15 cellular contexts compared by ENCODE assay signal in genomic region chr12:131721548-131721947, GRCh38. TPM values are rescaled to one million over a fixed set of nuclear protein-coding genes. Genes with fewer than 3 reads are reported as not detected.
DNase-seq lines count a peak whose midpoint lies in the region; ATAC-seq and TF ChIP-seq lines count a peak whose summit lies in the region.
"Had no signal": no experiment of that assay in that cellular context is flagged by ENCODE, and none has a peak within 500 bp of the region (broad histone marks: within the 10 kb centered on the region; RNA-seq: fewer than 3 reads in every experiment).

No MANE protein-coding gene starts in this region.

- H3K27me3 Mint-ChIP-seq in activated CD8-positive, alpha-beta memory T cell treated with anti-CD3 and anti-CD28 coated beads, Interleukin-2, amount 10 ng/mL, durations not matched to agents 7 days and 5 days, result no peaks in the 10 kb centered on the region
- no peaks in the 10 kb centered on the region for H3K27me3 Mint-ChIP-seq in endodermal cell (ENCODE audit: insufficient read depth)

- H3K27ac Mint-ChIP-seq in activated CD8-positive, alpha-beta memory T cell treated with anti-CD3 and anti-CD28 coated beads, Interleukin-2, amount 10 ng/mL, durations not matched to agents 7 days and 5 days, result peak overlapping the region; percentile 1
- peak overlapping the region; percentile 4 for H3K27ac Mint-ChIP-seq in endodermal cell

- TF ChIP-seq CTCF in LNCaP clone FGC (IDR thresholded peaks at IDR 0.05; ENCODE audit: control insufficient read depth, extremely low read depth, insufficient read depth) (no peak), endodermal cell (conservative IDR thresholded peaks at IDR 0.05) (no peak), smooth muscle cell (IDR thresholded peaks at IDR 0.05; ENCODE audit: borderline replicate concordance, insufficient read depth, poor library complexity, severe bottlenecking) (no peak)

- H3K36me3 ChIP-seq in endodermal cell (ENCODE audit: control insufficient read depth, insufficient read depth, low read length) (peaks cover 98% of the 10 kb centered on the region), smooth muscle cell (ENCODE audit: low read depth) (peaks cover 34% of the 10 kb centered on the region)

- H3F3A ChIP-seq in smooth muscle cell (ENCODE audit: low read depth), result peaks cover 4% of the 10 kb centered on the region

- no peak for ATAC-seq in activated CD8-positive, alpha-beta memory T cell treated with anti-CD3 and anti-CD28 coated beads, Interleukin-2, amount 10 ng/mL, durations not matched to agents 7 days and 5 days
- no peak for ATAC-seq in HG03565 (IDR thresholded peaks at IDR 0.05; ENCODE audit: unreplicated experiment)
- ATAC-seq: A549 had no signal

- no peak overlapping the region for H2AFZ ChIP-seq in smooth muscle cell (ENCODE audit: low read depth)

- CTCF ChIA-PET in activated CD8-positive, alpha-beta memory T cell treated with anti-CD3 and anti-CD28 coated beads, Interleukin-2, amount 10 ng/mL, durations not matched to agents 7 days and 5 days (lab: Charles Lee), result interaction anchor here (0.6 kb wide), 1 partner anchor 19 kb away, joined by 4 read pairs; no protein-coding TSS in a partner anchor

- peaks cover 40% of the 10 kb centered on the region for H4K20me1 ChIP-seq in smooth muscle cell (ENCODE audit: low read depth)

- H3K79me2 ChIP-seq in smooth muscle cell (ENCODE audit: low read depth), result peaks cover 51% of the 10 kb centered on the region

- no peak overlapping the region for H3K4me3 Mint-ChIP-seq in activated CD8-positive, alpha-beta memory T cell treated with anti-CD3 and anti-CD28 coated beads, Interleukin-2, amount 10 ng/mL, durations not matched to agents 7 days and 5 days
- no peak overlapping the region for H3K4me3 Mint-ChIP-seq in endodermal cell

- no peak overlapping the region for H3K9ac ChIP-seq in endodermal cell (ENCODE audit: extremely low read depth, low read length, poor library complexity, severe bottlenecking)
- H3K9ac ChIP-seq in smooth muscle cell (ENCODE audit: low read depth), result no peak overlapping the region

- H3K27me3 ChIP-seq in endodermal cell (ENCODE audit: control insufficient read depth, insufficient read depth, low read length, poor library complexity, severe bottlenecking) (no peaks in the 10 kb centered on the region), smooth muscle cell (ENCODE audit: low read depth) (no peaks in the 10 kb centered on the region)

- H3K36me3 Mint-ChIP-seq in activated CD8-positive, alpha-beta memory T cell treated with anti-CD3 and anti-CD28 coated beads, Interleukin-2, amount 10 ng/mL, durations not matched to agents 7 days and 5 days, result peaks cover 52% of the 10 kb centered on the region
- H3K36me3 Mint-ChIP-seq in endodermal cell (ENCODE audit: low read depth), result peaks cover 73% of the 10 kb centered on the region

- WGBS in endodermal cell (ENCODE audit: insufficient coverage in 1 of 2, insufficient read length in 1 of 2), 2 experiments, result 100% methylated on average over 1 of the region's 1 CpG; no CpG with 5 or more reads in 1 of the 2 experiments
- 100% methylated on average over 1 of the region's 1 CpG for WGBS in smooth muscle cell (ENCODE audit: low lambda C conversion rate)

- H3K27ac ChIP-seq in endodermal cell (ENCODE audit: low read depth, low read length), result no peak overlapping the region
- H3K27ac ChIP-seq in smooth muscle cell (ENCODE audit: low read depth), result peak overlapping the region; percentile 58

- H3K4me1 ChIP-seq in endodermal cell (ENCODE audit: control insufficient read depth, insufficient read depth, low read length) (peaks cover 9% of the 10 kb centered on the region), smooth muscle cell (ENCODE audit: low read depth) (peaks cover 17% of the 10 kb centered on the region)

- no peak overlapping the region for H3K4me2 ChIP-seq in smooth muscle cell
- H3K4me2 ChIP-seq: A549 had no signal

- H3K9me3 Mint-ChIP-seq in activated CD8-positive, alpha-beta memory T cell treated with anti-CD3 and anti-CD28 coated beads, Interleukin-2, amount 10 ng/mL, durations not matched to agents 7 days and 5 days (ENCODE audit: low read depth), result no peaks in the 10 kb centered on the region
- H3K9me3 Mint-ChIP-seq in endodermal cell, result no peaks in the 10 kb centered on the region

- peaks cover 11% of the 10 kb centered on the region for H3K4me1 Mint-ChIP-seq in activated CD8-positive, alpha-beta memory T cell treated with anti-CD3 and anti-CD28 coated beads, Interleukin-2, amount 10 ng/mL, durations not matched to agents 7 days and 5 days
- H3K4me1 Mint-ChIP-seq in endodermal cell, result peaks cover 26% of the 10 kb centered on the region

- no peak overlapping the region for H3K4me3 ChIP-seq in LNCaP clone FGC (ENCODE audit: low read depth, low read length)
- no peak overlapping the region for H3K4me3 ChIP-seq in endodermal cell (ENCODE audit: low read length)
- no peak overlapping the region for H3K4me3 ChIP-seq in smooth muscle cell
- H3K4me3 ChIP-seq: A549 had no signal

- H3K9me3 ChIP-seq in endodermal cell (ENCODE audit: control insufficient read depth, low read length) (no peaks in the 10 kb centered on the region), smooth muscle cell (replicated peaks; ENCODE audit: low read depth) (no peaks in the 10 kb centered on the region)
- H3K9me3 ChIP-seq: A549 had no signal

- DNase-seq in activated CD8-positive, alpha-beta memory T cell treated with anti-CD3 and anti-CD28 coated beads, Interleukin-2, amount 10 ng/mL, durations not matched to agents 7 days and 5 days, result no peak
- no peak for DNase-seq in activated CD8-positive, alpha-beta memory T cell treated with anti-CD3 and anti-CD28 coated beads, Interleukin-2, amount 50 U/mL, for 48 hours
- DNase-seq in LNCaP clone FGC (ENCODE audit: low read depth), result peak; percentile 90
- DNase-seq in endodermal cell, result no peak
- no peak for DNase-seq in smooth muscle cell (lab: John Stamatoyannopoulos, UW; ENCODE audit: unreplicated experiment)
- no peak for DNase-seq in COLO829 (ENCODE audit: low spot score)
- DNase-seq: C1 segment of cervical spinal cord, COR-L47, IMR-90, Karpas-422, NCI-H187, NCI-H226, NCI-H526 had no signal

RNA-seq across cellular contexts. Expression of gene SFSWAP, which starts 10.7 kb away (rescaled TPM):
- 10 to 100 TPM; 54.9 to 55.9 TPM for total RNA-seq in activated CD8-positive, alpha-beta memory T cell treated with anti-CD3 and anti-CD28 coated beads, Interleukin-2, amount 10 ng/mL, durations not matched to agents 7 days and 5 days
- total RNA-seq in endodermal cell, result 10 to 100 TPM; 50.0 to 52.3 TPM
- polyA plus RNA-seq in endodermal cell (2013, experiment 1 of 2), result 50.9 TPM
- 45.1 TPM for polyA plus RNA-seq in endodermal cell (2013, experiment 2 of 2)
- 19.4 and 32.3 TPM in 2 replicates for total RNA-seq in smooth muscle cell
- 24.1 and 33.5 TPM in 2 replicates for polyA plus RNA-seq in smooth muscle cell
